Comparison of ENCODE assay signal across 8 cellular contexts in the genomic region with DNA sequence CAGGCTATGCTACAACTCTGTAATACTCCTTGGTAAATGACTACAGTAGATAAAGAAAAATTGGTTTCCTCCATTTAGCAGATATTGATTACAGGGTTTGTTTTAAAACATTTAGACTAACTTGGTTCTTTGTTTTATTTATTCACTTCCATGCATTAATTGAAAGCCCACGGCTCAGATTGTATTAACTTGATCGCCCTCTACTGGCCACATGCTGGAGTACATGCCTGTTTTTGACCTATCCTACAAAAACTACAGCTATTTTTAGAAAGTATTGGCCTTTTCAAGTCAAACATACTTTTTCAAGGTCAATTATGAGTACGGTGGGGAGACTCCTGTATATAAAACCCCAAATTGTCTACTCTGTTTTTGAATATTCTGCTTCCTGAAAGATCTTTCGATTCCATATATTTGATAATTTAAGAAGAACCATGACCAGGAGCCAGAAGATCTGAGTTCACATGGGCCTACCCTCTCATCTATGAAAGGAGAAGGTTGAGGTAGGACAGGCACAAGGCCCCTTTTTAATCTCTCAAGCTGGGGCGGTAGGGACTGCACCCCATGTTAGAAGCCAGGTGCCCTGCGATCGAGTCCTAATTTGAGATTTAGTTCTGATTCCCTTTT. TPM values are rescaled to one million over a fixed set of nuclear protein-coding genes. Genes with fewer than 3 reads are reported as not detected.
DNase-seq lines count a peak whose midpoint lies in the region; ATAC-seq and TF ChIP-seq lines count a peak whose summit lies in the region.

No MANE protein-coding gene starts in this region.

- H3K9me3 ChIP-seq in heart left ventricle (no peaks in the 10 kb centered on the region), right lobe of liver (no peaks in the 10 kb centered on the region)

- H3K4me3 ChIP-seq in heart left ventricle (no peak overlapping the region), right lobe of liver (no peak overlapping the region)

- no peaks in the 10 kb centered on the region for H3K4me1 ChIP-seq in heart left ventricle
- H3K4me1 ChIP-seq in right lobe of liver = no peaks in the 10 kb centered on the region

- TF ChIP-seq POLR2A in heart left ventricle (IDR thresholded peaks at IDR 0.05) (no peak), right lobe of liver (IDR thresholded peaks at IDR 0.05) (no peak)

- peak; percentile 54 to 79 (median 72) for TF ChIP-seq CTCF in heart left ventricle (IDR thresholded peaks at IDR 0.05)
- TF ChIP-seq CTCF in right lobe of liver (IDR thresholded peaks at IDR 0.05) = peak; percentile 72 to 85 (median 76)

- intact Hi-C loops in heart left ventricle (cut with DNase I) (loop anchor here in 9 of 10 donors (5.0 to 10.0 kb wide), 9 partner anchors 339 to 812 kb away; no protein-coding TSS in a partner anchor), Right ventricle myocardium superior (cut with DNase I) (no loop called here), right lobe of liver (cut with DNase I) (loop anchor here in 1 of 2 donors (10.0 kb wide), 1 partner anchor 342 kb away; no protein-coding TSS in a partner anchor)

- H3K27me3 ChIP-seq in heart left ventricle = peaks cover 0 to 24% (median 0%) of the 10 kb centered on the region in 9 donors
- H3K27me3 ChIP-seq in right lobe of liver = peaks cover 0 to 5% of the 10 kb centered on the region in 2 donors

- no peaks in the 10 kb centered on the region for H3K36me3 ChIP-seq in heart left ventricle
- no peaks in the 10 kb centered on the region for H3K36me3 ChIP-seq in right lobe of liver

- DNase-seq in heart left ventricle = peak in 1 of 5 donors; percentile 18
- DNase-seq in Right ventricle myocardium superior = no peak
- peak; percentile 31 for DNase-seq in HPDE6-E6E7 (ENCODE audit: extremely low spot score)
- peak; percentile 55 for DNase-seq in RPMI8226
- DNase-seq in T47D (ENCODE audit: low read depth in 1 of 2, low spot score in 1 of 2) = peak; percentile 61 to 64
- peak in 1 of 3 donors; percentile 21 for DNase-seq in right lobe of liver
- DNase-seq in stromal cell of bone marrow (ENCODE audit: low read depth) = peak; percentile 25

- in situ Hi-C loops in T47D (cut with HindIII; ENCODE audit: low pct_unique_long_range_greater_than_20kb, low sequenced_read_pairs) = no loop called here

- ATAC-seq in heart left ventricle (no peak), Right ventricle myocardium superior (ENCODE audit: poor library complexity) (no peak), right lobe of liver (peak; percentile 65 to 76 (median 68)), HG03457 (IDR thresholded peaks at IDR 0.05; ENCODE audit: unreplicated experiment) (no peak)

- H3K27ac ChIP-seq in heart left ventricle (no peak overlapping the region), right lobe of liver (no peak overlapping the region)

- WGBS in heart left ventricle, 4 donors = 40 to 46% (median 44%) methylated on average over 7 of the region's 7 CpGs
- 36% methylated on average over 7 of the region's 7 CpGs for WGBS in right lobe of liver (ENCODE audit: insufficient coverage, low coverage, low lambda C conversion rate, missing lambda C conversion rate)

RNA-seq across cellular contexts. Expression of a gene that starts 51.8 kb away (rescaled TPM):
- total RNA-seq in heart left ventricle (not detected), Right ventricle myocardium superior (not detected), right lobe of liver (not detected)
- not detected for polyA plus RNA-seq in heart left ventricle

Comparison
In these comparisons a context has a peak if more than half of its experiments do, and no peak if none do; other contexts are left out.
1. ATAC-seq: peak in right lobe of liver (4 of 4); none in heart left ventricle (0 of 4), Right ventricle myocardium superior (single experiment) and HG03457 (single experiment).